ENCODE assay signal across 7 cellular contexts in the genomic region with DNA sequence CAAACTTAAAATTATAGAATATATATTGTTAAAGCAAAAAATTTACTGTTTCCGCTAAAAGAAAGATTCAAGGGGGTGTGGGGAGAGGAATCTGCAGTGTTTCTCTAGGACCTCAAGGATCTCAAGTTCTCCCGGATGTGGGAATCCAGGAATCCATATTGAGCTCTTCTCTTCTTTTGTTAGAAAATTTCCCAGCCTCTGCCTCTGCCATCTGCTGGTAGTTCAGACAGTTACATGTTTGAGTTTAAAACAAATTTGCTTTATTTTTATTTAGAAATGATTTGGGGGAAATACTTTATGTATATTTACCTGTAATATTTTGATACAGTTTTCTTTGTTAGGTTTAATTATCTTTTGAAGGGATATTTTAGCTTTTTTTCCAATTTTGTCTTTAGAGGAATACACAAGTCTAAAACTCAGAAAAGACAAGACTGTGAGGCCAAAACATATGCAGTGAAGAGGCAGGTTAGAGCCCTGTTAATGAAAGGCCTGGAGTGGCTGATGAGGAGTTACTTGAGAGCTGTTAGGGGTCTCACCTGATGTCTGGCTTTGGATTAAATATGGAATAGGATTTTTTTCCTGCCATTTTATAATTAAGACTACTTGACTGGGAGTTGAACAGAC.
DNase-seq lines count a peak whose midpoint lies in the region; ATAC-seq, FAIRE-seq and TF ChIP-seq lines count a peak whose summit lies in the region.

No MANE protein-coding gene starts in this region.

- H3K9me3 ChIP-seq in pancreas, result no peaks in the 10 kb centered on the region

- peak; percentile 75 for FAIRE-seq in pancreas (lab: Jason Lieb, UNC)

- TF ChIP-seq CTCF in GM12864 (IDR thresholded peaks at IDR 0.05; ENCODE audit: low read depth, low read length, missing control alignments) (peak; percentile 37), coronary artery (IDR thresholded peaks at IDR 0.05) (peak; percentile 35), pancreas (IDR thresholded peaks at IDR 0.05) (peak in 3 of 4 donors; percentile 10 to 36 (median 36))

- H3K36me3 ChIP-seq in pancreas, result no peaks in the 10 kb centered on the region

- H3K4me3 Mint-ChIP-seq in activated T-helper 2 cell treated with anti-CD3 and anti-CD28 coated beads, Interferon-gamma antibody, Interleukin-2, Interleukin-4, amounts not matched to agents 10 μg/mL and 5 μg/mL and 100 μg/mL, durations not matched to agents 14 hours and 24 hours and 36 hours (ENCODE audit: low read depth), result no peak overlapping the region

- no peak overlapping the region for H3K4me3 ChIP-seq in GM12864 (ENCODE audit: low read depth, low read length)
- no peak overlapping the region for H3K4me3 ChIP-seq in coronary artery
- H3K4me3 ChIP-seq in pancreas, result no peak overlapping the region

- WGBS in pancreas, 2 donors, result 33 to 35% methylated on average over 2 of the region's 2 CpGs

- peaks cover 9% of the 10 kb centered on the region for H3K36me3 Mint-ChIP-seq in activated T-helper 2 cell treated with anti-CD3 and anti-CD28 coated beads, Interferon-gamma antibody, Interleukin-2, Interleukin-4, amounts not matched to agents 10 μg/mL and 5 μg/mL and 100 μg/mL, durations not matched to agents 14 hours and 24 hours and 36 hours (ENCODE audit: low read depth)

- no peak overlapping the region for H3K27ac Mint-ChIP-seq in activated T-helper 2 cell treated with anti-CD3 and anti-CD28 coated beads, Interferon-gamma antibody, Interleukin-2, Interleukin-4, amounts not matched to agents 10 μg/mL and 5 μg/mL and 100 μg/mL, durations not matched to agents 14 hours and 24 hours and 36 hours

- no peaks in the 10 kb centered on the region for H3K27me3 ChIP-seq in pancreas

- no peak overlapping the region for H3K27ac ChIP-seq in coronary artery
- no peak overlapping the region for H3K27ac ChIP-seq in pancreas

- no peaks in the 10 kb centered on the region for H3K9me3 Mint-ChIP-seq in activated T-helper 2 cell treated with anti-CD3 and anti-CD28 coated beads, Interferon-gamma antibody, Interleukin-2, Interleukin-4, amounts not matched to agents 10 μg/mL and 5 μg/mL and 100 μg/mL, durations not matched to agents 14 hours and 24 hours and 36 hours

- ATAC-seq in pancreas, result peak in 3 of 4 donors; percentile 60 to 77 (median 64)

- intact Hi-C loops in pancreas (cut with DNase I), result no loop called here
- intact Hi-C loops in activated T-helper 2 cell treated with anti-CD3 and anti-CD28 coated beads, Interferon-gamma antibody, Interleukin-2, Interleukin-4, amounts not matched to agents 10 μg/mL and 5 μg/mL and 100 μg/mL, durations not matched to agents 14 hours and 24 hours and 36 hours (cut with micrococcal nuclease), result no loop called here

- peaks cover 5% of the 10 kb centered on the region for H3K4me1 Mint-ChIP-seq in activated T-helper 2 cell treated with anti-CD3 and anti-CD28 coated beads, Interferon-gamma antibody, Interleukin-2, Interleukin-4, amounts not matched to agents 10 μg/mL and 5 μg/mL and 100 μg/mL, durations not matched to agents 14 hours and 24 hours and 36 hours (ENCODE audit: low read depth)

- H3K27me3 Mint-ChIP-seq in activated T-helper 2 cell treated with anti-CD3 and anti-CD28 coated beads, Interferon-gamma antibody, Interleukin-2, Interleukin-4, amounts not matched to agents 10 μg/mL and 5 μg/mL and 100 μg/mL, durations not matched to agents 14 hours and 24 hours and 36 hours (ENCODE audit: low read depth), result no peaks in the 10 kb centered on the region

- H3K4me1 ChIP-seq in pancreas, result no peaks in the 10 kb centered on the region

- DNase-seq in GM12864 (ENCODE audit: low read depth) (no peak), NCI-H2107 treated with DMSO at 0.1 percent for 48 hours (lab: John Stamatoyannopoulos, UW; ENCODE audit: unreplicated experiment) (peak; percentile 72), coronary artery (ENCODE audit: low spot score) (no peak), pancreas (no peak), T-helper 1 cell (no peak)
- DNase-seq in activated naive CD4-positive, alpha-beta T cell treated with anti-CD3 and anti-CD28 coated beads, Interleukin-2, amount 50 U/mL, for 16 hours, result no peak
- no peak for DNase-seq in activated T-helper 2 cell treated with anti-CD3 and anti-CD28 coated beads, Interferon-gamma antibody, Interleukin-2, Interleukin-4, amounts not matched to agents 10 μg/mL and 5 μg/mL and 100 μg/mL, durations not matched to agents 14 hours and 24 hours and 36 hours (ENCODE audit: low spot score)
